In the genomic region with DNA sequence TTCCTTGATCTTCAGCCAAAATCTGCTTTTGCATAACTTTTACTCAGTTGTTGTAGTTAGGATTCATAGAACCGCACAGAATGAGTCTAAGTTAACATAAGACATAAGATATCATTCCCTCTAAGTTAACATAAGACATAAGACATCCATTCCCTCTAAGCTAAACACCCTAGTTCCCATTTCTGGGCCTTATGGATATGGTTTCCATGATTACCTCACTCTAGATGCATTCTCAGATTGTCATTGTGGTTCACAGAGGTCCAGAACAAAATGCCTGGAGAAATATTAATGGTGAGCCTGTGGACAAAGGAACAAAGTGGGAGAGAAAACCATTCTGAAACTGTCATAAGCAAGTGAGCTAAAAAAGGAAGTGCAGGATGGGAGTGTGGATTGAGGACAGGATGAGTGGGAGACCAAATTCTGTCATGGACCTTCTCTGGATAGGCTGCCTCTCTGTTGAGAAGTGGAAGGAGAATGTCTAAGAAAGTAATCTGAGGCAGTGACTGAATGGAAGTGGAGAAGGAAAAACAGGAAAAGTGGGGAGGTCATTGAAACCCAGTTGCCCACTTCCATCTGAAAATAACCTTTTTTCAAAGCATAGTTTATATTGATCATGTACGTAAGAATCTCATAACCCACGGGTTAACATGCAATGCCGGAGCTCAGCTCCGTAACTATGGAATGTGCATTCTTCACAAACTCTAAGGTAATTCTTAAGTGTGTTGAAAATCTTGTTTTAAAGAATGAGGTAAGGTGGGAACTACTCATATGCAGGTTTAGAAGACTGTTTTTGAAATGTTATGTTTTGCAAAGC, we compare ENCODE assay signal across 17 cellular contexts. TPM values are rescaled to one million over a fixed set of nuclear protein-coding genes. Genes with fewer than 3 reads are reported as not detected.
DNase-seq lines count a peak whose midpoint lies in the region; ATAC-seq and TF ChIP-seq lines count a peak whose summit lies in the region.
"Had no signal": no experiment of that assay in that cellular context is flagged by ENCODE, and none has a peak within 500 bp of the region (broad histone marks: within the 10 kb centered on the region; RNA-seq: fewer than 3 reads in every experiment).

No MANE protein-coding gene starts in this region.

- H3K27me3 ChIP-seq in brain microvascular endothelial cell (replicated peaks) = no peaks in the 10 kb centered on the region
- no peaks in the 10 kb centered on the region for H3K27me3 ChIP-seq in layer of hippocampus (ENCODE audit: control insufficient read depth, insufficient read depth, low read length)
- no peaks in the 10 kb centered on the region for H3K27me3 ChIP-seq in tibial nerve
- H3K27me3 ChIP-seq: BLaER1, MG63 had no signal

- no peak overlapping the region for H3K4me3 Mint-ChIP-seq in activated CD8-positive, alpha-beta T cell treated with anti-CD3 and anti-CD28 coated beads for 36 hours
- H3K4me3 Mint-ChIP-seq: natural killer cell treated with Interleukin-12 subunit alpha and Interleukin-12 subunit beta and Interleukin-15 and Interleukin-18, amount 100 ng/mL, for 72 hours; T-helper 2 cell treated with Interferon-gamma antibody and Interleukin-4, amounts not matched to agents 5 μg/mL and 100 μg/mL, for 36 hours had no signal

- no peak for TF ChIP-seq CTCF in brain microvascular endothelial cell (IDR thresholded peaks at IDR 0.05; ENCODE audit: low read depth, low read length, missing control alignments)
- no peak for TF ChIP-seq CTCF in tibial nerve (IDR thresholded peaks at IDR 0.05)
- TF ChIP-seq CTCF in mucosa of descending colon (IDR thresholded peaks at IDR 0.05) = no peak
- no peak for TF ChIP-seq CTCF in activated CD8-positive, alpha-beta T cell treated with anti-CD3 and anti-CD28 coated beads for 36 hours (IDR thresholded peaks at IDR 0.05)
- TF ChIP-seq CTCF in GM13977 (IDR thresholded peaks at IDR 0.05; ENCODE audit: extremely low read depth, insufficient read depth, missing control alignments) = no peak

- H3K36me3 ChIP-seq in brain microvascular endothelial cell (replicated peaks) = no peaks in the 10 kb centered on the region
- no peaks in the 10 kb centered on the region for H3K36me3 ChIP-seq in tibial nerve
- H3K36me3 ChIP-seq in mucosa of descending colon (ENCODE audit: low read depth) = no peaks in the 10 kb centered on the region
- H3K36me3 ChIP-seq: BLaER1, left ventricle myocardium inferior, MG63 had no signal

- no peak for TF ChIP-seq POLR2A in tibial nerve (IDR thresholded peaks at IDR 0.05)

- POLR2A ChIA-PET in activated CD8-positive, alpha-beta T cell treated with anti-CD3 and anti-CD28 coated beads for 36 hours (lab: Charles Lee) = interaction anchor here (0.7 kb wide), 1 partner anchor 13 kb away, joined by 3 read pairs; no protein-coding TSS in a partner anchor

- in situ Hi-C loops in brain microvascular endothelial cell (cut with HindIII; ENCODE audit: low pct_ligation_motif_present, low sequenced_read_pairs) = no loop called here
- in situ Hi-C loops in GM13977 (cut with MboI; ENCODE audit: low pct_unique_long_range_greater_than_20kb, low sequenced_read_pairs, unreplicated experiment) = no loop called here

- no peaks in the 10 kb centered on the region for H3K9me3 Mint-ChIP-seq in activated CD8-positive, alpha-beta T cell treated with anti-CD3 and anti-CD28 coated beads for 36 hours
- H3K9me3 Mint-ChIP-seq: natural killer cell treated with Interleukin-12 subunit alpha and Interleukin-12 subunit beta and Interleukin-15 and Interleukin-18, amount 100 ng/mL, for 72 hours; T-helper 2 cell treated with Interferon-gamma antibody and Interleukin-4, amounts not matched to agents 5 μg/mL and 100 μg/mL, for 36 hours had no signal

- ATAC-seq in GM21737 (IDR thresholded peaks at IDR 0.05; ENCODE audit: unreplicated experiment) (no peak), mucosa of descending colon (no peak)
- ATAC-seq in activated CD8-positive, alpha-beta T cell treated with anti-CD3 and anti-CD28 coated beads for 36 hours = no peak
- ATAC-seq: natural killer cell treated with Interleukin-12 subunit alpha and Interleukin-12 subunit beta and Interleukin-15 and Interleukin-18, amount 100 ng/mL, for 72 hours had no signal

- DNase-seq in GM04504 (ENCODE audit: low read depth) (peak; percentile 13), brain microvascular endothelial cell (peak; percentile 33), tibial nerve (ENCODE audit: low spot score in 2 of 2) (no peak), mucosa of descending colon (no peak), GM13977 (ENCODE audit: low spot score) (no peak)
- DNase-seq in activated CD8-positive, alpha-beta T cell treated with anti-CD3 and anti-CD28 coated beads for 36 hours = no peak
- DNase-seq: activated CD4-positive, alpha-beta T cell treated with anti-CD3 and anti-CD28 coated beads for 1 hour; DMS 273 treated with DMSO at 0.1 percent for 48 hours; effector CD8-positive, alpha-beta T cell; left ventricle myocardium inferior; MG63; NCI-H187 treated with DMSO at 0.1 percent for 48 hours had no signal

- CTCF ChIA-PET in activated CD8-positive, alpha-beta T cell treated with anti-CD3 and anti-CD28 coated beads for 36 hours (lab: Charles Lee) = interaction anchor here (1.4 to 1.8 kb wide), 3 partner anchors 10 to 108 kb away, joined by 3 to 4 read pairs (median 3); no protein-coding TSS in a partner anchor

- TF ChIP-seq EP300 in tibial nerve (IDR thresholded peaks at IDR 0.05) = no peak

- WGBS in tibial nerve, 2 donors = 68 to 75% methylated on average over 5 of the region's 5 CpGs

- H3K4me1 Mint-ChIP-seq in activated CD8-positive, alpha-beta T cell treated with anti-CD3 and anti-CD28 coated beads for 36 hours (ENCODE audit: low read depth) = no peaks in the 10 kb centered on the region

- H3K9me3 ChIP-seq in tibial nerve (no peaks in the 10 kb centered on the region), mucosa of descending colon (no peaks in the 10 kb centered on the region)
- H3K9me3 ChIP-seq: left ventricle myocardium inferior, MG63 had no signal

- H3K36me3 Mint-ChIP-seq in activated CD8-positive, alpha-beta T cell treated with anti-CD3 and anti-CD28 coated beads for 36 hours (ENCODE audit: low read depth) = no peaks in the 10 kb centered on the region
- H3K36me3 Mint-ChIP-seq: natural killer cell treated with Interleukin-12 subunit alpha and Interleukin-12 subunit beta and Interleukin-15 and Interleukin-18, amount 100 ng/mL, for 72 hours had no signal

- H3K27ac ChIP-seq in brain microvascular endothelial cell (peak overlapping the region; percentile 30), layer of hippocampus (ENCODE audit: low read depth, low read length) (peak overlapping the region; percentile 60), tibial nerve (peak overlapping the region in 3 of 4 donors; percentile 21 to 76 (median 67))
- H3K27ac ChIP-seq: BLaER1, left ventricle myocardium inferior had no signal

- H3K4me3 ChIP-seq in brain microvascular endothelial cell (ENCODE audit: low read depth, low read length) = no peak overlapping the region
- no peak overlapping the region for H3K4me3 ChIP-seq in tibial nerve
- no peak overlapping the region for H3K4me3 ChIP-seq in mucosa of descending colon
- H3K4me3 ChIP-seq: BLaER1, left ventricle myocardium inferior, MG63 had no signal

- intact Hi-C loops in mucosa of descending colon (cut with DNase I, micrococcal nuclease) = no loop called here
- intact Hi-C loops in activated CD8-positive, alpha-beta T cell treated with anti-CD3 and anti-CD28 coated beads for 36 hours (cut with micrococcal nuclease) = no loop called here

- peaks cover 0 to 32% (median 2%) of the 10 kb centered on the region in 4 donors for H3K4me1 ChIP-seq in tibial nerve
- H3K4me1 ChIP-seq in mucosa of descending colon (ENCODE audit: low read depth) = no peaks in the 10 kb centered on the region
- H3K4me1 ChIP-seq: BLaER1 had no signal

- peaks cover 1% of the 10 kb centered on the region for H3K27me3 Mint-ChIP-seq in activated CD8-positive, alpha-beta T cell treated with anti-CD3 and anti-CD28 coated beads for 36 hours

- H3K27ac Mint-ChIP-seq in activated CD8-positive, alpha-beta T cell treated with anti-CD3 and anti-CD28 coated beads for 36 hours = no peak overlapping the region
- H3K27ac Mint-ChIP-seq: natural killer cell treated with Interleukin-12 subunit alpha and Interleukin-12 subunit beta and Interleukin-15 and Interleukin-18, amount 100 ng/mL, for 72 hours; T-helper 2 cell treated with Interferon-gamma antibody and Interleukin-4, amounts not matched to agents 5 μg/mL and 100 μg/mL, for 36 hours had no signal

RNA-seq across cellular contexts. Expression of a gene that starts 37.4 kb away (rescaled TPM):
- 100 to 1,000 TPM; 178 to 324 (median 283) TPM for total RNA-seq in tibial nerve
- 10 to 100 TPM; 40.8 to 66.3 (median 49.0) TPM for total RNA-seq in mucosa of descending colon
- total RNA-seq in activated CD8-positive, alpha-beta T cell treated with anti-CD3 and anti-CD28 coated beads for 36 hours = 10 to 100 TPM; 17.9 to 19.6 TPM

Comparison
In these comparisons a context has a peak if more than half of its experiments do, and no peak if none do; other contexts are left out.
1. DNase-seq: peak in GM04504 (single experiment) and brain microvascular endothelial cell (single experiment); none in tibial nerve (0 of 2), mucosa of descending colon (0 of 3), activated CD8-positive, alpha-beta T cell treated with anti-CD3 and anti-CD28 coated beads for 36 hours (single experiment) and GM13977 (single experiment).
2. Peak in every context shown above with its lines, with median percentiles within 50 percentile points of each other: H3K27ac ChIP-seq.